In genomic region chr9:127285957-127286356, GRCh38 we compare ENCODE assay signal across 17 cellular contexts. TPM values are rescaled to one million over a fixed set of nuclear protein-coding genes. Genes with fewer than 3 reads are reported as not detected.
DNase-seq lines count a peak whose midpoint lies in the region; ATAC-seq, FAIRE-seq and TF ChIP-seq lines count a peak whose summit lies in the region.
"Had no signal": no experiment of that assay in that cellular context is flagged by ENCODE, and none has a peak within 500 bp of the region (broad histone marks: within the 10 kb centered on the region; RNA-seq: fewer than 3 reads in every experiment).

No MANE protein-coding gene starts in this region.

- H3K27me3 ChIP-seq in WERI-Rb-1 (ENCODE audit: insufficient read depth, low read depth, severe bottlenecking) (no peaks in the 10 kb centered on the region), pancreas (no peaks in the 10 kb centered on the region)

- DNase-seq in WERI-Rb-1 (no peak), fibroblast of the aortic adventitia (ENCODE audit: low read depth) (peak; percentile 11), mesothelial cell of epicardium (ENCODE audit: low spot score in 2 of 2, unreplicated experiment in 2 of 2) (no peak), pancreas (no peak), nephron progenitor cell (no peak)
- DNase-seq: C1 segment of cervical spinal cord; Calu3; CD4-positive, alpha-beta T cell; DMS79 treated with DMSO at 0.1 percent for 48 hours; GDM1; HCEC 1CT; HFFc6 had no signal

- H3K36me3 ChIP-seq in WERI-Rb-1: peaks cover 23% of the 10 kb centered on the region
- no peaks in the 10 kb centered on the region for H3K36me3 ChIP-seq in pancreas

- H3K9me3 Mint-ChIP-seq in mesothelial cell of epicardium (no peaks in the 10 kb centered on the region), nephron progenitor cell (no peaks in the 10 kb centered on the region)
- no peaks in the 10 kb centered on the region for H3K9me3 Mint-ChIP-seq in activated T-helper 17 cell treated with anti-CD3 and anti-CD28 coated beads, Interleukin-2, amount 50 U/mL, for 72 hours
- H3K9me3 Mint-ChIP-seq: CD4-positive, alpha-beta T cell; HFFc6 had no signal

- intact Hi-C loops in pancreas (cut with DNase I): no loop called here

- H3K4me1 ChIP-seq in pancreas: no peaks in the 10 kb centered on the region

- H3K27ac ChIP-seq in WERI-Rb-1 (peak overlapping the region; percentile 5; the same call in 1 of the 2 replicates), pancreas (no peak overlapping the region)

- no peak for FAIRE-seq in pancreas (lab: Jason Lieb, UNC)
- FAIRE-seq: GM12892, HTR-8/SVneo had no signal

- H3K27me3 Mint-ChIP-seq in mesothelial cell of epicardium (ENCODE audit: low read depth): no peaks in the 10 kb centered on the region
- peaks cover 22% of the 10 kb centered on the region for H3K27me3 Mint-ChIP-seq in activated T-helper 17 cell treated with anti-CD3 and anti-CD28 coated beads, Interleukin-2, amount 50 U/mL, for 72 hours
- H3K27me3 Mint-ChIP-seq in nephron progenitor cell (ENCODE audit: low read depth, poor library complexity): peaks cover 8% of the 10 kb centered on the region

- H3K27ac Mint-ChIP-seq in mesothelial cell of epicardium (peak overlapping the region; percentile 2), nephron progenitor cell (no peak overlapping the region)
- H3K27ac Mint-ChIP-seq in activated T-helper 17 cell treated with anti-CD3 and anti-CD28 coated beads, Interleukin-2, amount 50 U/mL, for 72 hours: no peak overlapping the region
- H3K27ac Mint-ChIP-seq: B cell; CD4-positive, alpha-beta T cell; HFFc6 had no signal

- peaks cover 18% of the 10 kb centered on the region for H3K4me1 Mint-ChIP-seq in mesothelial cell of epicardium
- no peaks in the 10 kb centered on the region for H3K4me1 Mint-ChIP-seq in activated T-helper 17 cell treated with anti-CD3 and anti-CD28 coated beads, Interleukin-2, amount 50 U/mL, for 72 hours
- H3K4me1 Mint-ChIP-seq in nephron progenitor cell: peaks cover 6% of the 10 kb centered on the region

- TF ChIP-seq CTCF in WERI-Rb-1 (IDR thresholded peaks at IDR 0.05; ENCODE audit: low read depth, low read length) (no peak), fibroblast of the aortic adventitia (IDR thresholded peaks at IDR 0.05; ENCODE audit: insufficient read depth, low read length) (no peak), mesothelial cell of epicardium (IDR thresholded peaks at IDR 0.05; ENCODE audit: unreplicated experiment) (no peak), pancreas (IDR thresholded peaks at IDR 0.05) (no peak), nephron progenitor cell (IDR thresholded peaks at IDR 0.05) (no peak)

- H3K9me3 ChIP-seq in WERI-Rb-1 (ENCODE audit: severe bottlenecking) (no peaks in the 10 kb centered on the region), pancreas (no peaks in the 10 kb centered on the region)

- H3K4me3 ChIP-seq in WERI-Rb-1 (ENCODE audit: low read depth, low read length): no peak overlapping the region
- no peak overlapping the region for H3K4me3 ChIP-seq in fibroblast of the aortic adventitia (ENCODE audit: low read depth, low read length)
- H3K4me3 ChIP-seq in pancreas: no peak overlapping the region

- H3K4me3 Mint-ChIP-seq in mesothelial cell of epicardium (no peak overlapping the region), nephron progenitor cell (no peak overlapping the region)
- no peak overlapping the region for H3K4me3 Mint-ChIP-seq in activated T-helper 17 cell treated with anti-CD3 and anti-CD28 coated beads, Interleukin-2, amount 50 U/mL, for 72 hours
- H3K4me3 Mint-ChIP-seq: B cell; CD4-positive, alpha-beta T cell; HFFc6 had no signal

- ATAC-seq in GM21825 (IDR thresholded peaks at IDR 0.05; ENCODE audit: unreplicated experiment) (no peak), pancreas (no peak)
- no peak for ATAC-seq in activated T-helper 17 cell treated with anti-CD3 and anti-CD28 coated beads, Interleukin-2, amount 50 U/mL, for 72 hours (replicated peaks)

- no peaks in the 10 kb centered on the region for H3K36me3 Mint-ChIP-seq in mesothelial cell of epicardium
- H3K36me3 Mint-ChIP-seq in activated T-helper 17 cell treated with anti-CD3 and anti-CD28 coated beads, Interleukin-2, amount 50 U/mL, for 72 hours (ENCODE audit: low read depth): no peaks in the 10 kb centered on the region
- H3K36me3 Mint-ChIP-seq in nephron progenitor cell (ENCODE audit: low read depth): no peaks in the 10 kb centered on the region

RNA-seq across cellular contexts. Expression of gene GARNL3, which starts 21.4 kb away (rescaled TPM):
- 1.1 and 2.5 TPM in 2 replicates for total RNA-seq in fibroblast of the aortic adventitia (ENCODE audit: low replicate concordance)
- 51.1 to 51.5 TPM (median 51.1 TPM) in 3 replicates for total RNA-seq in mesothelial cell of epicardium
- total RNA-seq in pancreas: 1 to 10 TPM; 2.3 to 4.8 (median 2.9) TPM
- 1 to 10 TPM; 4.8 to 7.1 TPM for polyA plus RNA-seq in pancreas
- total RNA-seq in activated T-helper 17 cell treated with anti-CD3 and anti-CD28 coated beads, Interleukin-2, amount 50 U/mL, for 72 hours: 1 to 10 TPM; 2.8 to 5.1 TPM
